ENCODE assay signal across 9 cellular contexts in genomic region chr7:42691030-42691639, GRCh38.
A peak's percentile ranks its signal among the peaks of the same experiment; 100 is the strongest.
DNase-seq lines count a peak whose midpoint lies in the region; ATAC-seq and TF ChIP-seq lines count a peak whose summit lies in the region.
"Had no signal": no experiment of that assay in that cellular context is flagged by ENCODE, and none has a peak within 500 bp of the region (broad histone marks: within the 10 kb centered on the region; RNA-seq: fewer than 3 reads in every experiment).

No MANE protein-coding gene starts in this region.

- H3K4me3 ChIP-seq in fibroblast of mammary gland (ENCODE audit: control insufficient read depth, low read depth, low read length) = no peak overlapping the region

- no peak for ATAC-seq in GM21825 (IDR thresholded peaks at IDR 0.05; ENCODE audit: unreplicated experiment)

- DNase-seq in GOT3 (lab: John Stamatoyannopoulos, UW) (peak; percentile 10), OCI-M1 (lab: John Stamatoyannopoulos, UW) (peak; percentile 47), fibroblast of mammary gland (ENCODE audit: low read depth) (peak; percentile 74), pons (ENCODE audit: low spot score) (peak; percentile 59), NCI-H2029 (lab: John Stamatoyannopoulos, UW) (no peak), UCSD-AML1 (lab: John Stamatoyannopoulos, UW; ENCODE audit: unreplicated experiment) (no peak), activated gamma-delta T cell treated with Interleukin-2 at 50 U/mL for 16 hours (no peak)
- DNase-seq: activated B cell treated with CpG ODN at 0.5 μM for 24 hours had no signal

- peak; percentile 81 for TF ChIP-seq CTCF in fibroblast of mammary gland (conservative IDR thresholded peaks at IDR 0.05; ENCODE audit: control insufficient read depth, insufficient read depth, low read depth, low read length)

Comparison
In these comparisons a context has a peak if more than half of its experiments do, and no peak if none do; other contexts are left out.
1. DNase-seq: peak in GOT3 (single experiment), OCI-M1 (single experiment), fibroblast of mammary gland (single experiment) and pons (single experiment); none in NCI-H2029 (single experiment), UCSD-AML1 (single experiment) and activated gamma-delta T cell treated with Interleukin-2 at 50 U/mL for 16 hours (single experiment).